Comparison of ENCODE assay signal across 8 cellular contexts in genomic region chr12:120264086-120264485, GRCh38. TPM values are rescaled to one million over a fixed set of nuclear protein-coding genes. Genes with fewer than 3 reads are reported as not detected.
DNase-seq lines count a peak whose midpoint lies in the region; ATAC-seq and TF ChIP-seq lines count a peak whose summit lies in the region.

No MANE protein-coding gene starts in this region.

- TF ChIP-seq CTCF in AG10803 (conservative IDR thresholded peaks at IDR 0.05; ENCODE audit: low read length): no peak
- no peak for TF ChIP-seq CTCF in neural cell (IDR thresholded peaks at IDR 0.05; ENCODE audit: poor library complexity, severe bottlenecking)

- H3K4me2 ChIP-seq in neural cell (ENCODE audit: low read length): no peak overlapping the region

- no peak overlapping the region for H3K9ac ChIP-seq in neural cell (ENCODE audit: low read length)

- H3F3A ChIP-seq in neural cell (ENCODE audit: insufficient read depth, low read length, poor library complexity, severe bottlenecking): no peaks in the 10 kb centered on the region

- H2AFZ ChIP-seq in neural cell (ENCODE audit: low read depth, low read length): no peak overlapping the region

- ATAC-seq in SK-N-SH treated with all-trans-retinoic acid at 6 μM for 48 hours: peak; percentile 35

- H3K4me3 ChIP-seq in AG10803 (ENCODE audit: low read length): peak overlapping the region; percentile 83
- peak overlapping the region; percentile 91 for H3K4me3 ChIP-seq in neural cell (ENCODE audit: low read length)

- TF ChIP-seq EP300 in neural cell (conservative IDR thresholded peaks at IDR 0.05; ENCODE audit: poor library complexity, severe bottlenecking): no peak

- no peaks in the 10 kb centered on the region for H4K20me1 ChIP-seq in neural cell (ENCODE audit: insufficient read depth)

- H3K27ac ChIP-seq in neural cell (ENCODE audit: low read length): no peak overlapping the region

- no peaks in the 10 kb centered on the region for H3K9me2 ChIP-seq in neural cell (ENCODE audit: insufficient read depth, low read length)

- no peaks in the 10 kb centered on the region for H3K9me3 ChIP-seq in neural cell (ENCODE audit: low read length)

- TF ChIP-seq RAD21 in neural cell (conservative IDR thresholded peaks at IDR 0.05): no peak

- H3K36me3 ChIP-seq in neural cell (ENCODE audit: insufficient read depth, low read length): no peaks in the 10 kb centered on the region

- DNase-seq in AG10803 (ENCODE audit: low read depth): no peak
- peak; percentile 31 for DNase-seq in fibroblast of gingiva (ENCODE audit: low read depth)
- DNase-seq in KG1 (lab: John Stamatoyannopoulos, UW): no peak
- no peak for DNase-seq in NCI-H2196 treated with DMSO at 0.1 percent for 48 hours (lab: John Stamatoyannopoulos, UW; ENCODE audit: unreplicated experiment)
- DNase-seq in activated gamma-delta T cell treated with Interleukin-2 at 50 U/mL for 16 hours: no peak
- no peak for DNase-seq in NCI-H526 (lab: John Stamatoyannopoulos, UW)

- no peaks in the 10 kb centered on the region for H3K79me2 ChIP-seq in neural cell (replicated peaks; ENCODE audit: insufficient read depth, low read length)

- no peaks in the 10 kb centered on the region for H3K27me3 ChIP-seq in neural cell (ENCODE audit: insufficient read depth, low read depth, low read length)

TF ChIP-seq in SK-N-SH treated with all-trans-retinoic acid at 6 μM for 48 hours, 23 proteins besides CTCF, POLR2A, EP300 and RAD21:
- TF ChIP-seq ZFP30 (CRISPR knock-in tag; IDR thresholded peaks at IDR 0.05) (no peak), ZNF70 (CRISPR knock-in tag; IDR thresholded peaks at IDR 0.05) (no peak), SNAI2 (CRISPR knock-in tag; IDR thresholded peaks at IDR 0.05) (no peak), ZNF565 (CRISPR knock-in tag; conservative IDR thresholded peaks at IDR 0.05; ENCODE audit: low read depth) (no peak), TSHZ2 (CRISPR knock-in tag; IDR thresholded peaks at IDR 0.05) (no peak), CSRNP3 (CRISPR knock-in tag; IDR thresholded peaks at IDR 0.05) (no peak), ZC3H10 (CRISPR knock-in tag; IDR thresholded peaks at IDR 0.05) (no peak), TOX (CRISPR knock-in tag; IDR thresholded peaks at IDR 0.05; ENCODE audit: borderline replicate concordance) (no peak), ZFP3 (CRISPR knock-in tag; IDR thresholded peaks at IDR 0.05) (no peak)

TF ChIP-seq in neural cell, 6 proteins besides CTCF, POLR2A, EP300 and RAD21:
- TF ChIP-seq REST (IDR thresholded peaks at IDR 0.05; ENCODE audit: borderline replicate concordance): no peak
- TF ChIP-seq POLR2AphosphoS5 (IDR thresholded peaks at IDR 0.05): no peak
- TF ChIP-seq MXI1 (conservative IDR thresholded peaks at IDR 0.05; ENCODE audit: poor library complexity, severe bottlenecking): no peak
- no peak for TF ChIP-seq EZH2 (IDR thresholded peaks at IDR 0.05; ENCODE audit: borderline replicate concordance, insufficient read depth, low read length, poor library complexity, severe bottlenecking)
- TF ChIP-seq TAF1 (IDR thresholded peaks at IDR 0.05; ENCODE audit: low read depth): no peak
- TF ChIP-seq SMC3 (conservative IDR thresholded peaks at IDR 0.05; ENCODE audit: poor library complexity): no peak

RNA-seq across cellular contexts. Expression of gene PXN, which starts 1.4 kb away (rescaled TPM):
- polyA plus RNA-seq in neural cell: 5.9 and 6.3 TPM in 2 replicates
- polyA minus RNA-seq in neural cell: 4.6 and 7.4 TPM in 2 replicates

RNA-seq across cellular contexts. Expression of gene RNU4-2, which starts 27.6 kb away (rescaled TPM):
- polyA plus RNA-seq in neural cell: under 0.01 TPM in 1 of 2 replicates, not detected in the other
- polyA minus RNA-seq in neural cell: under 0.01 TPM in 2 replicates

RNA-seq across cellular contexts. Expression of gene RNU4-1, which starts 29.0 kb away (rescaled TPM):
- polyA plus RNA-seq in neural cell: under 0.01 TPM in 1 of 2 replicates, not detected in the other
- polyA minus RNA-seq in neural cell: under 0.01 TPM in 2 replicates

RNA-seq across cellular contexts. Expression of gene SIRT4, which starts 38.0 kb away (rescaled TPM):
- polyA plus RNA-seq in neural cell: 9.7 and 13.8 TPM in 2 replicates
- polyA minus RNA-seq in neural cell: 5.8 and 7.5 TPM in 2 replicates
